ENCODE assay signal across 8 cellular contexts in genomic region chr19:51020988-51021651, GRCh38. TPM values are rescaled to one million over a fixed set of nuclear protein-coding genes. Genes with fewer than 3 reads are reported as not detected.
DNase-seq lines count a peak whose midpoint lies in the region; ATAC-seq and TF ChIP-seq lines count a peak whose summit lies in the region.

No MANE protein-coding gene starts in this region.

- no peak for ATAC-seq in GM18520 (IDR thresholded peaks at IDR 0.05; ENCODE audit: unreplicated experiment)

- peak; percentile 33 for DNase-seq in activated naive CD4-positive, alpha-beta T cell treated with anti-CD3 and anti-CD28 coated beads, Interleukin-2, amount 10 ng/mL, durations not matched to agents 7 days and 5 days
- DNase-seq in activated naive CD4-positive, alpha-beta T cell treated with Interleukin-2 at 50 U/mL for 16 hours, result no peak
- DNase-seq in NCI-H1436 (lab: John Stamatoyannopoulos, UW), result peak; percentile 46
- peak; percentile 45 for DNase-seq in adipocyte (ENCODE audit: low read depth)
- peak in 2 of 3 donors; percentile 12 to 22 for DNase-seq in immature natural killer cell
- DNase-seq in thyroid gland, result peak; percentile 14 to 18
- DNase-seq in UCSD-AML1 (lab: John Stamatoyannopoulos, UW; ENCODE audit: unreplicated experiment), result no peak

- H3K36me3 Mint-ChIP-seq in activated naive CD4-positive, alpha-beta T cell treated with anti-CD3 and anti-CD28 coated beads, Interleukin-2, amount 10 ng/mL, durations not matched to agents 7 days and 5 days, result no peaks in the 10 kb centered on the region
- H3K36me3 Mint-ChIP-seq in immature natural killer cell, result peaks cover 0 to 4% (median 3%) of the 10 kb centered on the region in 3 donors

- H3K36me3 ChIP-seq in adipocyte (ENCODE audit: control insufficient read depth, insufficient read depth, low read length, severe bottlenecking) (no peaks in the 10 kb centered on the region), thyroid gland (no peaks in the 10 kb centered on the region)

- no peak overlapping the region for H3K27ac Mint-ChIP-seq in activated naive CD4-positive, alpha-beta T cell treated with anti-CD3 and anti-CD28 coated beads, Interleukin-2, amount 10 ng/mL, durations not matched to agents 7 days and 5 days
- H3K27ac Mint-ChIP-seq in immature natural killer cell, result no peak overlapping the region

- 19 to 28% methylated on average over 7 of the region's 7 CpGs for WGBS in thyroid gland, 2 donors

- no peak overlapping the region for H3K27ac ChIP-seq in thyroid gland

- H3K9me3 Mint-ChIP-seq in activated naive CD4-positive, alpha-beta T cell treated with anti-CD3 and anti-CD28 coated beads, Interleukin-2, amount 10 ng/mL, durations not matched to agents 7 days and 5 days, result no peaks in the 10 kb centered on the region
- H3K9me3 Mint-ChIP-seq in immature natural killer cell, result peaks cover 0 to 3% (median 0%) of the 10 kb centered on the region in 6 donors

- H3K4me3 Mint-ChIP-seq in activated naive CD4-positive, alpha-beta T cell treated with anti-CD3 and anti-CD28 coated beads, Interleukin-2, amount 10 ng/mL, durations not matched to agents 7 days and 5 days, result no peak overlapping the region
- no peak overlapping the region for H3K4me3 Mint-ChIP-seq in immature natural killer cell

- no peak for TF ChIP-seq POLR2A in thyroid gland (IDR thresholded peaks at IDR 0.05)

- H3K4me3 ChIP-seq in adipocyte (ENCODE audit: low read length) (no peak overlapping the region), thyroid gland (replicated peaks in 1 of 3) (no peak overlapping the region)

- H3K27me3 Mint-ChIP-seq in activated naive CD4-positive, alpha-beta T cell treated with anti-CD3 and anti-CD28 coated beads, Interleukin-2, amount 10 ng/mL, durations not matched to agents 7 days and 5 days, result peaks cover 87% of the 10 kb centered on the region
- H3K27me3 Mint-ChIP-seq in immature natural killer cell (ENCODE audit: low read depth in 3 of 3), result peaks cover 17 to 25% (median 20%) of the 10 kb centered on the region in 3 donors

- CTCF ChIA-PET in activated naive CD4-positive, alpha-beta T cell treated with anti-CD3 and anti-CD28 coated beads, Interleukin-2, amount 10 ng/mL, durations not matched to agents 7 days and 5 days (lab: Charles Lee), result interaction anchor here (0.7 to 2.7 kb wide), 6 partner anchors 9 to 239 kb away, joined by 3 to 26 read pairs (median 4); no protein-coding TSS in a partner anchor

- TF ChIP-seq CTCF in thyroid gland (IDR thresholded peaks at IDR 0.05), result peak in 5 of 6 experiments; percentile 24 to 68 (median 65)

- H3K4me1 ChIP-seq in adipocyte (ENCODE audit: control insufficient read depth, insufficient read depth, low read length), result peaks cover 7% of the 10 kb centered on the region
- H3K4me1 ChIP-seq in thyroid gland, result peaks cover 5 to 20% of the 10 kb centered on the region in 2 donors

- peaks cover 22% of the 10 kb centered on the region for H3K4me1 Mint-ChIP-seq in activated naive CD4-positive, alpha-beta T cell treated with anti-CD3 and anti-CD28 coated beads, Interleukin-2, amount 10 ng/mL, durations not matched to agents 7 days and 5 days
- peaks cover 20 to 30% of the 10 kb centered on the region in 2 donors for H3K4me1 Mint-ChIP-seq in immature natural killer cell

- peaks cover 28% of the 10 kb centered on the region for H3K27me3 ChIP-seq in adipocyte (replicated peaks; ENCODE audit: control insufficient read depth, insufficient read depth, low read length)
- peaks cover 24% of the 10 kb centered on the region for H3K27me3 ChIP-seq in thyroid gland

- intact Hi-C loops in thyroid gland (cut with DNase I), result loop anchor here (5.0 kb wide), 1 partner anchor 76 kb away; no protein-coding TSS in a partner anchor

- H3K9ac ChIP-seq in adipocyte (ENCODE audit: low read length), result no peak overlapping the region

- no peaks in the 10 kb centered on the region for H3K9me3 ChIP-seq in adipocyte (ENCODE audit: control insufficient read depth, low read length)
- H3K9me3 ChIP-seq in thyroid gland, result no peaks in the 10 kb centered on the region

RNA-seq across cellular contexts. Expression of gene KLK10, which starts 1.6 kb away (rescaled TPM):
- not detected for polyA plus RNA-seq in immature natural killer cell
- total RNA-seq in thyroid gland, result under 1 TPM in 1 of 4 donors, not detected in 3; 0.63 TPM

RNA-seq across cellular contexts. Expression of gene KLK11, which starts 5.3 kb away (rescaled TPM):
- not detected for polyA plus RNA-seq in immature natural killer cell
- total RNA-seq in thyroid gland, result under 1 TPM in 2 of 4 donors, not detected in 2; 0.40 to 0.93 TPM

RNA-seq across cellular contexts. Expression of gene KLK12, which starts 13.7 kb away (rescaled TPM):
- polyA plus RNA-seq in immature natural killer cell, result not detected
- total RNA-seq in thyroid gland, result not detected

RNA-seq across cellular contexts. Expression of gene KLK8, which starts 19.7 kb away (rescaled TPM):
- not detected for polyA plus RNA-seq in immature natural killer cell
- under 1 TPM in 1 of 4 donors, not detected in 3; 0.78 TPM for total RNA-seq in thyroid gland

RNA-seq across cellular contexts. Expression of gene KLK7, which starts 37.4 kb away (rescaled TPM):
- polyA plus RNA-seq in immature natural killer cell, result not detected
- under 1 TPM in 2 of 4 donors, not detected in 2; 0.34 to 0.89 TPM for total RNA-seq in thyroid gland

Comparison
In these comparisons a context has a peak if more than half of its experiments do, and no peak if none do; other contexts are left out.
1. DNase-seq: peak in activated naive CD4-positive, alpha-beta T cell treated with anti-CD3 and anti-CD28 coated beads, Interleukin-2, amount 10 ng/mL, durations not matched to agents 7 days and 5 days (single experiment), NCI-H1436 (single experiment), adipocyte (single experiment), immature natural killer cell (2 of 3) and thyroid gland (2 of 2); none in activated naive CD4-positive, alpha-beta T cell treated with Interleukin-2 at 50 U/mL for 16 hours (single experiment) and UCSD-AML1 (single experiment).